In genomic region chr7:143765672-143766071, GRCh38 we compare ENCODE assay signal across 10 cellular contexts. TPM values are rescaled to one million over a fixed set of nuclear protein-coding genes. Genes with fewer than 3 reads are reported as not detected.
DNase-seq lines count a peak whose midpoint lies in the region; ATAC-seq, FAIRE-seq and TF ChIP-seq lines count a peak whose summit lies in the region.
"Not testable (repeated sequence)": the region's sequence is repeated elsewhere in the genome, so short reads cannot be mapped to it uniquely, and the experiment has no call there.
"Had no signal": no experiment of that assay in that cellular context is flagged by ENCODE, and none has a peak within 500 bp of the region (broad histone marks: within the 10 kb centered on the region; RNA-seq: fewer than 3 reads in every experiment).

No MANE protein-coding gene starts in this region.

- not testable (repeated sequence) for H3K23me2 ChIP-seq in H1 (ENCODE audit: low read depth, low read length)

- not testable (repeated sequence) for TF ChIP-seq RAD21 in H1 (IDR thresholded peaks at IDR 0.05 in 1 of 2, conservative IDR thresholded peaks at IDR 0.05 in 1 of 2; ENCODE audit: low read depth in 2 of 2, low read length in 2 of 2)

- H3K36me3 ChIP-seq in PC-3 (ENCODE audit: low read depth, low read length); H1 (ENCODE audit: control insufficient read depth in 2 of 4, insufficient read depth in 4 of 4, low read length in 3 of 4); heart right ventricle; right lobe of liver; upper lobe of left lung: not testable (repeated sequence)

- H3K36me3 Mint-ChIP-seq in CD4-positive, alpha-beta T cell (ENCODE audit: low read depth); activated naive CD4-positive, alpha-beta T cell treated with anti-CD3 and anti-CD28 coated beads, Interleukin-2, amount 50 U/mL, for 72 hours: not testable (repeated sequence)

- H2BK120ac ChIP-seq in H1 (replicated peaks; ENCODE audit: low read depth, low read length): not testable (repeated sequence)

- H3K9me2 ChIP-seq in PC-3 (replicated peaks; ENCODE audit: low read length): not testable (repeated sequence)

- H3K14ac ChIP-seq in H1 (ENCODE audit: insufficient read length): not testable (repeated sequence)

- H3K9me3 ChIP-seq in CD4-positive, alpha-beta T cell (ENCODE audit: control insufficient read depth, low read length); PC-3 (ENCODE audit: low read length); H1 (ENCODE audit: insufficient read depth in 2 of 2, low read depth in 1 of 2, low read length in 1 of 2); heart right ventricle; right lobe of liver; upper lobe of left lung: not testable (repeated sequence)

- peak; percentile 76 for ATAC-seq in CD4-positive, alpha-beta T cell (ENCODE audit: poor library complexity)
- ATAC-seq in GM21381 (IDR thresholded peaks at IDR 0.05; ENCODE audit: unreplicated experiment) (peak; percentile 46), PC-3 (peak; percentile 91), heart right ventricle (peak in 7 of 8 donors; percentile 78 to 91 (median 89)), right lobe of liver (peak; percentile 79 to 98 (median 93)), upper lobe of left lung (ENCODE audit: low FRiP score in 2 of 2) (peak; percentile 37 to 85)
- peak; percentile 43 to 50 for ATAC-seq in activated naive CD4-positive, alpha-beta T cell treated with anti-CD3 and anti-CD28 coated beads, Interleukin-2, amount 50 U/mL, for 72 hours

- H3K4me1 ChIP-seq in PC-3 (ENCODE audit: insufficient read depth, low read length); H1 (replicated peaks in 1 of 4; ENCODE audit: control insufficient read depth in 3 of 4, insufficient read depth in 4 of 4, low read length in 3 of 4); heart right ventricle; right lobe of liver; upper lobe of left lung: not testable (repeated sequence)

- not testable (repeated sequence) for H3K4me2 ChIP-seq in PC-3 (ENCODE audit: low read length); H1 (ENCODE audit: insufficient read depth in 1 of 2, low read depth in 2 of 2, low read length in 2 of 2)

- DNase-seq in CD4-positive, alpha-beta T cell; PC-3; activated naive CD4-positive, alpha-beta T cell treated with anti-CD3 and anti-CD28 coated beads, Interleukin-2, amount 50 U/mL, for 72 hours (ENCODE audit: low spot score in 2 of 2); H1 (ENCODE audit: low read depth in 1 of 2, low spot score in 2 of 2); heart right ventricle; right lobe of liver; upper lobe of left lung: not testable (repeated sequence)

- not testable (repeated sequence) for TF ChIP-seq EP300 in H1 (IDR thresholded peaks at IDR 0.05; ENCODE audit: borderline replicate concordance in 1 of 2, low read depth in 2 of 2, low read length in 2 of 2); upper lobe of left lung (IDR thresholded peaks at IDR 0.05)

- H3K79me1 ChIP-seq in H1 (ENCODE audit: low read depth, low read length): not testable (repeated sequence)

- H3K27ac Mint-ChIP-seq in CD4-positive, alpha-beta T cell; activated naive CD4-positive, alpha-beta T cell treated with anti-CD3 and anti-CD28 coated beads, Interleukin-2, amount 50 U/mL, for 72 hours: not testable (repeated sequence)

- TF ChIP-seq CTCF in CD4-positive, alpha-beta T cell (IDR thresholded peaks at IDR 0.05); PC-3 (conservative IDR thresholded peaks at IDR 0.05; ENCODE audit: low read depth, low read length); H1 (IDR thresholded peaks at IDR 0.05; ENCODE audit: control extremely low read depth in 1 of 3, insufficient read depth in 1 of 3, low read depth in 1 of 3, low read length in 3 of 3); heart right ventricle (IDR thresholded peaks at IDR 0.05); right lobe of liver (IDR thresholded peaks at IDR 0.05); upper lobe of left lung (IDR thresholded peaks at IDR 0.05): not testable (repeated sequence)

- not testable (repeated sequence) for H3K27me3 ChIP-seq in CD4-positive, alpha-beta T cell (ENCODE audit: control insufficient read depth, insufficient read depth, low read length); PC-3 (ENCODE audit: low read length); H1 (replicated peaks in 1 of 4; ENCODE audit: control insufficient read depth in 3 of 4, extremely low read depth in 1 of 4, insufficient read depth in 3 of 4, low read length in 3 of 4); heart right ventricle; right lobe of liver; upper lobe of left lung

- BruUV-seq in PC-3 (replicated peaks; lab: Mats Ljungman, UMichigan): not testable (repeated sequence)

- H3K9me3 Mint-ChIP-seq in CD4-positive, alpha-beta T cell; activated naive CD4-positive, alpha-beta T cell treated with anti-CD3 and anti-CD28 coated beads, Interleukin-2, amount 50 U/mL, for 72 hours: not testable (repeated sequence)

- not testable (repeated sequence) for H3K79me2 ChIP-seq in PC-3 (ENCODE audit: low read length); H1 (ENCODE audit: control insufficient read depth in 1 of 2, insufficient read depth in 2 of 2, low read length in 2 of 2)

- H2AK5ac ChIP-seq in H1 (ENCODE audit: low read depth, low read length): not testable (repeated sequence)

- H3K27me3 Mint-ChIP-seq in CD4-positive, alpha-beta T cell: not testable (repeated sequence)

- H3K4me3 ChIP-seq in PC-3 (ENCODE audit: low read length); H1 (ENCODE audit: extremely low read depth in 1 of 4, insufficient read depth in 2 of 4, low read depth in 3 of 4, low read length in 4 of 4); heart right ventricle; right lobe of liver; upper lobe of left lung: not testable (repeated sequence)

- not testable (repeated sequence) for H2BK12ac ChIP-seq in H1 (ENCODE audit: low read depth, low read length)

- not testable (repeated sequence) for H3K4me1 Mint-ChIP-seq in CD4-positive, alpha-beta T cell (ENCODE audit: low read depth)

- H4K20me1 ChIP-seq in PC-3 (ENCODE audit: low read length); H1 (replicated peaks in 1 of 2; ENCODE audit: control insufficient read depth in 1 of 2, insufficient read depth in 2 of 2, low read length in 2 of 2): not testable (repeated sequence)

- not testable (repeated sequence) for H4K91ac ChIP-seq in H1 (replicated peaks; ENCODE audit: insufficient read length, low read length)

- CTCF ChIA-PET in CD4-positive, alpha-beta T cell (lab: Charles Lee); PC-3 (lab: Charles Lee); H1 (lab: Charles Lee; ENCODE audit: partially characterized antibody): not testable (repeated sequence)

- H4K8ac ChIP-seq in H1 (ENCODE audit: extremely low read depth, insufficient read depth, low read length): not testable (repeated sequence)

- not testable (repeated sequence) for TF ChIP-seq POLR2A in H1 (IDR thresholded peaks at IDR 0.05; ENCODE audit: control extremely low read depth in 1 of 2, low read depth in 2 of 2, low read length in 2 of 2); right lobe of liver (IDR thresholded peaks at IDR 0.05); upper lobe of left lung (IDR thresholded peaks at IDR 0.05)

- H2BK15ac ChIP-seq in H1 (ENCODE audit: low read length): not testable (repeated sequence)

- H3K9ac ChIP-seq in PC-3 (ENCODE audit: low read length); H1 (replicated peaks in 1 of 4; ENCODE audit: extremely low read depth in 1 of 4, low read depth in 3 of 4, low read length in 3 of 4): not testable (repeated sequence)

- H3K18ac ChIP-seq in H1 (ENCODE audit: extremely low read depth, low read length): not testable (repeated sequence)

- not testable (repeated sequence) for H2BK5ac ChIP-seq in H1 (ENCODE audit: low read depth, low read length)

- not testable (repeated sequence) for H3K23ac ChIP-seq in H1 (ENCODE audit: insufficient read length)

- WGBS in H1 (ENCODE audit: extremely low coverage in 1 of 2, insufficient coverage in 1 of 2, insufficient read length in 1 of 2, insufficient replicate concordance in 2 of 2, low coverage in 1 of 2, low lambda C conversion rate in 2 of 2, missing lambda C conversion rate in 1 of 2), 2 experiments: 8% methylated on average over 1 of the region's 5 CpGs; no CpG with 5 or more reads in 1 of the 2 experiments
- WGBS in heart right ventricle, 2 donors: 5% methylated on average over 1 of the region's 5 CpGs; no CpG with 5 or more reads in 1 of the 2 donors
- WGBS in right lobe of liver (ENCODE audit: insufficient coverage, low coverage, low lambda C conversion rate, missing lambda C conversion rate): 17% methylated on average over 2 of the region's 5 CpGs
- 0% methylated on average over 2 of the region's 5 CpGs; no CpG with 5 or more reads in 1 of the 2 donors for WGBS in upper lobe of left lung, 2 donors

- H2AFZ ChIP-seq in PC-3 (ENCODE audit: low read length); H1 (ENCODE audit: low read length): not testable (repeated sequence)

- not testable (repeated sequence) for H4K5ac ChIP-seq in H1 (ENCODE audit: insufficient read length, low read depth, low read length)

- not testable (repeated sequence) for H3K56ac ChIP-seq in H1 (replicated peaks; ENCODE audit: insufficient read length, low read depth, low read length)

- intact Hi-C loops in CD4-positive, alpha-beta T cell (cut with DNase I, micrococcal nuclease); PC-3 (cut with micrococcal nuclease); heart right ventricle (cut with DNase I); right lobe of liver (cut with DNase I): not testable (repeated sequence)

- H3K4me3 Mint-ChIP-seq in CD4-positive, alpha-beta T cell: not testable (repeated sequence)

- not testable (repeated sequence) for H3F3A ChIP-seq in PC-3 (ENCODE audit: low read length, unreplicated experiment)

- FAIRE-seq in H1 (lab: Jason Lieb, UNC): peak; percentile 81

- POLR2A ChIA-PET in CD4-positive, alpha-beta T cell (lab: Charles Lee); PC-3 (lab: Charles Lee; ENCODE audit: unreplicated experiment); H1 (lab: Charles Lee; ENCODE audit: partially characterized antibody): not testable (repeated sequence)

- not testable (repeated sequence) for H3K4ac ChIP-seq in H1 (replicated peaks; ENCODE audit: insufficient read length, low read depth, low read length)

- H3K27ac ChIP-seq in CD4-positive, alpha-beta T cell (ENCODE audit: low read depth, low read length); PC-3 (ENCODE audit: low read length); H1 (ENCODE audit: low read depth, low read length); heart right ventricle; right lobe of liver; upper lobe of left lung: not testable (repeated sequence)

- not testable (repeated sequence) for H2BK20ac ChIP-seq in H1 (ENCODE audit: low read length)

RNA-seq across cellular contexts. Expression of gene CTAGE6, which starts 8.2 kb away (rescaled TPM):
- under 1 TPM; 0.11 to 0.34 TPM for total RNA-seq in CD4-positive, alpha-beta T cell
- total RNA-seq in PC-3 (2014; rRNA removed): not detected in 2 replicates
- 1 to 10 TPM in 1 of 2 donors, under 1 TPM in 1; 0.93 to 3.1 TPM for total RNA-seq in activated naive CD4-positive, alpha-beta T cell treated with anti-CD3 and anti-CD28 coated beads, Interleukin-2, amount 50 U/mL, for 72 hours
- 0.13 TPM in 1 of 2 replicates, not detected in the other for total RNA-seq in H1 (2021; fragmentation: NEBNext Ultra II Directional; extraction: Animal tissue kit (Norgen Biotek cat#: 25700))
- 0.06 TPM in 1 of 2 replicates, not detected in the other for polyA plus RNA-seq in H1 (2011; rRNA removed)
- not detected for polyA plus RNA-seq in H1 (2011; cell fraction: cytosol; rRNA removed)
- not detected for polyA plus RNA-seq in H1 (2011; cell fraction: nucleus; rRNA removed)
- not detected in 4 replicates for polyA plus RNA-seq in H1 (2012, experiment 1 of 2)
- polyA plus RNA-seq in H1 (2012, experiment 2 of 2): not detected
- not detected for polyA plus RNA-seq in H1 (2013, experiment 1 of 2)
- polyA plus RNA-seq in H1 (2013, experiment 2 of 2): not detected
- not detected in 2 replicates for polyA minus RNA-seq in H1 (2011; rRNA and poly(A)+ RNA removed)
- polyA minus RNA-seq in H1 (2011; cell fraction: cytosol; rRNA and poly(A)+ RNA removed): not detected
- polyA minus RNA-seq in H1 (2011; cell fraction: nucleus; rRNA and poly(A)+ RNA removed): not detected
- under 1 TPM in 2 of 10 donors, not detected in 8; 0.17 to 0.30 TPM for total RNA-seq in heart right ventricle
- polyA plus RNA-seq in heart right ventricle: under 1 TPM in 1 of 2 donors, not detected in 1; 0.22 TPM
- total RNA-seq in right lobe of liver: under 1 TPM in 2 of 6 experiments, not detected in 4; 0.12 to 0.22 TPM
- 10 to 100 TPM in 1 of 6 donors, 1 to 10 TPM in 1, under 1 TPM in 3, not detected in 1; 0.33 to 13.6 (median 0.91) TPM for total RNA-seq in upper lobe of left lung
- total RNA-seq: A172, Daoy had no signal
